ENCODE assay signal across 8 cellular contexts in genomic region chr5:115098041-115098702, GRCh38.
DNase-seq lines count a peak whose midpoint lies in the region; ATAC-seq and TF ChIP-seq lines count a peak whose summit lies in the region.

No MANE protein-coding gene starts in this region.

- TF ChIP-seq CTCF in IMR-90 (conservative IDR thresholded peaks at IDR 0.05; ENCODE audit: low read depth, low read length), result peak; percentile 82

- no TSS peak for BruUV-seq in IMR-90 (replicated peaks; lab: Mats Ljungman, UMichigan)

- H3K14ac ChIP-seq in IMR-90 (replicated peaks; ENCODE audit: low read depth, low read length), result no peak overlapping the region

- H2AK5ac ChIP-seq in IMR-90 (ENCODE audit: low read depth, low read length), result no peak overlapping the region

- H3K23ac ChIP-seq in IMR-90 (ENCODE audit: low read depth, low read length), result no peak overlapping the region

- no peak overlapping the region for H3K4ac ChIP-seq in IMR-90 (ENCODE audit: low read depth, low read length)

- no peak overlapping the region for H2BK20ac ChIP-seq in IMR-90 (ENCODE audit: low read depth, low read length)

- H4K5ac ChIP-seq in IMR-90 (ENCODE audit: low read depth, low read length), result no peak overlapping the region

- no peaks in the 10 kb centered on the region for H3K36me3 ChIP-seq in IMR-90 (ENCODE audit: control insufficient read depth, insufficient read depth, low read length)
- no peaks in the 10 kb centered on the region for H3K36me3 ChIP-seq in SJCRH30

- no peak overlapping the region for H3K18ac ChIP-seq in IMR-90 (ENCODE audit: low read depth, low read length)

- POLR2A ChIA-PET in IMR-90 (lab: Charles Lee; ENCODE audit: unreplicated experiment), result no interaction called here

- H2AFZ ChIP-seq in IMR-90 (replicated peaks; ENCODE audit: low read length, poor library complexity), result no peak overlapping the region

- no peaks in the 10 kb centered on the region for H3K9me3 ChIP-seq in IMR-90 (ENCODE audit: control insufficient read depth, insufficient read depth, low read length)
- H3K9me3 ChIP-seq in SJCRH30 (replicated peaks), result no peaks in the 10 kb centered on the region

- CTCF ChIA-PET in IMR-90 (lab: Yijun Ruan, JAX), result interaction anchor here (0.5 to 1.3 kb wide), 8 partner anchors 13 to 1438 kb away, joined by 3 to 5 read pairs (median 4); no protein-coding TSS in a partner anchor

- peak; percentile 6 for DNase-seq in stimulated activated CD4-positive, alpha-beta T cell treated with anti-CD3 and anti-CD28 coated beads, Interleukin-1b, Interleukin-23, amount 100 ng/mL, for 48 hours
- DNase-seq in stimulated activated CD4-positive, alpha-beta T cell treated with anti-CD3 and anti-CD28 coated beads, Interleukin-12 subunit alpha, Interleukin-12 subunit beta, amount 100 ng/mL, for 4 hours, result no peak
- DNase-seq in IMR-90 (peak; percentile 60), SJCRH30 (peak; percentile 38 to 68), cerebellar cortex (ENCODE audit: low spot score) (peak; percentile 33), lung microvascular endothelial cell (ENCODE audit: low read depth in 2 of 2) (peak; percentile 59 to 67), NCI-H187 (lab: John Stamatoyannopoulos, UW) (no peak)

- no peak overlapping the region for H3K4me2 ChIP-seq in IMR-90 (ENCODE audit: low read depth, low read length)

- dilution Hi-C loops in IMR-90 (cut with HindIII; ENCODE audit: low sequenced_read_pairs, unreplicated experiment), result no loop called here

- H4K8ac ChIP-seq in IMR-90 (ENCODE audit: low read depth in 2 of 2, low read length in 2 of 2), result no peak overlapping the region

- no peak for TF ChIP-seq POLR2A in IMR-90 (IDR thresholded peaks at IDR 0.05; ENCODE audit: low read depth, low read length)

- ATAC-seq in GM21619 (IDR thresholded peaks at IDR 0.05; ENCODE audit: unreplicated experiment), result peak; percentile 89
- peak; percentile 94 for ATAC-seq in IMR-90 (ENCODE audit: low read depth)

- peaks cover 2% of the 10 kb centered on the region for H3K27me3 ChIP-seq in IMR-90 (ENCODE audit: control insufficient read depth, insufficient read depth, low read length)
- H3K27me3 ChIP-seq in SJCRH30, result no peaks in the 10 kb centered on the region

- no peaks in the 10 kb centered on the region for H3K79me1 ChIP-seq in IMR-90 (ENCODE audit: low read depth in 1 of 2, low read length in 2 of 2)

- in situ Hi-C loops in IMR-90 (cut with MboI; ENCODE audit: low sequenced_read_pairs), result loop anchor here (10.0 kb wide), 1 partner anchor 147 kb away; no protein-coding TSS in a partner anchor

- no peak overlapping the region for H3K4me3 ChIP-seq in IMR-90 (ENCODE audit: insufficient read depth, low read depth, low read length)
- no peak overlapping the region for H3K4me3 ChIP-seq in SJCRH30

- no peak overlapping the region for H4K91ac ChIP-seq in IMR-90 (ENCODE audit: insufficient read depth, low read depth, low read length)

- H3K9ac ChIP-seq in IMR-90 (ENCODE audit: low read depth, low read length), result no peak overlapping the region

- H4K20me1 ChIP-seq in IMR-90 (ENCODE audit: insufficient read depth, low read length), result no peaks in the 10 kb centered on the region

- no peaks in the 10 kb centered on the region for H3K9me1 ChIP-seq in IMR-90 (ENCODE audit: insufficient read depth, low read length)

- no peak overlapping the region for H2AK9ac ChIP-seq in IMR-90 (replicated peaks; ENCODE audit: low read depth, low read length, poor library complexity)

- H3K27ac ChIP-seq in IMR-90 (ENCODE audit: insufficient read depth, low read length) (no peak overlapping the region), SJCRH30 (no peak overlapping the region)

- no peak overlapping the region for H2BK5ac ChIP-seq in IMR-90 (ENCODE audit: low read depth, low read length, poor library complexity, severe bottlenecking)

- no peaks in the 10 kb centered on the region for H3K4me1 ChIP-seq in IMR-90 (ENCODE audit: control insufficient read depth, insufficient read depth, low read length)
- peaks cover 4% of the 10 kb centered on the region; the same call in 1 of the 2 replicates for H3K4me1 ChIP-seq in SJCRH30

- TF ChIP-seq RAD21 in IMR-90 (IDR thresholded peaks at IDR 0.05; ENCODE audit: low read length), result peak; percentile 74

- H3K56ac ChIP-seq in IMR-90 (ENCODE audit: extremely low read depth, insufficient read depth, low read length), result no peak overlapping the region

- intact Hi-C loops in IMR-90 (cut with micrococcal nuclease), result loop anchor here (1.0 to 5.0 kb wide), 2 partner anchors 148 to 489 kb away; no protein-coding TSS in a partner anchor

- whole genome bisulfite sequencing in IMR-90 (ENCODE audit: extremely low coverage in 2 of 2, insufficient read length in 1 of 2), 2 experiments, result no CpG with 5 or more reads among the region's 2 CpGs

- no peak overlapping the region for H2BK15ac ChIP-seq in IMR-90 (ENCODE audit: low read depth, low read length)

- no peak overlapping the region for H2BK120ac ChIP-seq in IMR-90 (ENCODE audit: low read depth, low read length)

TF ChIP-seq in IMR-90, 13 proteins besides CTCF, POLR2A, EP300 and RAD21:
- TF ChIP-seq BHLHE40 (IDR thresholded peaks at IDR 0.05; ENCODE audit: low read depth, low read length) (peak; percentile 10; the same call in 1 of the 2 replicates), CEBPB (IDR thresholded peaks at IDR 0.05; ENCODE audit: low read depth, low read length) (no peak), FOS (IDR thresholded peaks at IDR 0.05; ENCODE audit: low read depth, low read length) (no peak), SMC3 (IDR thresholded peaks at IDR 0.05; ENCODE audit: low read depth, low read length) (peak; percentile 74)
TF ChIP-seq in IMR-90: peak in this region for 2.

Comparison
In these comparisons a context has a peak if more than half of its experiments do, and no peak if none do; other contexts are left out.
1. DNase-seq: peak in stimulated activated CD4-positive, alpha-beta T cell treated with anti-CD3 and anti-CD28 coated beads, Interleukin-1b, Interleukin-23, amount 100 ng/mL, for 48 hours (single experiment), IMR-90 (single experiment), SJCRH30 (2 of 2), cerebellar cortex (single experiment) and lung microvascular endothelial cell (2 of 2); none in stimulated activated CD4-positive, alpha-beta T cell treated with anti-CD3 and anti-CD28 coated beads, Interleukin-12 subunit alpha, Interleukin-12 subunit beta, amount 100 ng/mL, for 4 hours (single experiment) and NCI-H187 (0 of 2).